ENCODE assay signal across 22 cellular contexts in the genomic region with DNA sequence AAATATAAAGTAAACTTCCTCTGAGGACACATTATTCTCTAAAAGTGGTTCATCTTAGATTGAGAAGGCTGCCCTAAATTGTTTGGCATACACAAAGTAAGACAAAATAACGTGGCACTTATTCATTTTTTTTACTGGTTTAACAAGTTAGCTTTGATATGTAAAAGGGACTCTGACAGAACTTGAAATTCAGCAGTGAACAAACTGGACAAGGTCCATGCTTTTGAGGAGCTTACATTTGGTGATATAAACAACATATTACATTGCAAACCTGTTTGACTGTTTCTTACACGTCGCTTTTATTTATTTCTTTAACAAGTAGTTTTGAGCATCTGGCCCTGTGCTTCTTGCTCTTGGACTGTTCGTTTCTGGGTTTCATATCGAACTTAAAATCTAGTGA.
"Had no signal": no experiment of that assay in that cellular context is flagged by ENCODE, and none has a peak within 500 bp of the region (broad histone marks: within the 10 kb centered on the region; RNA-seq: fewer than 3 reads in every experiment).

No MANE protein-coding gene starts in this region.

- H3K9me3 ChIP-seq: colonic mucosa, gastrocnemius medialis, lower lobe of right lung, mucosa of descending colon had no signal

- H3K4me1 ChIP-seq: colonic mucosa, esophagus squamous epithelium, gastrocnemius medialis, heart right ventricle, left lung, lower lobe of right lung had no signal

- H3K4me3 ChIP-seq: colonic mucosa, esophagus squamous epithelium, gastrocnemius medialis, heart right ventricle, left lung, lower lobe of right lung, mucosa of descending colon had no signal

- H3K27me3 ChIP-seq: colonic mucosa, esophagus squamous epithelium, gastrocnemius medialis, heart right ventricle, left lung had no signal

- ATAC-seq: effector memory CD8-positive, alpha-beta T cell; esophagus mucosa; gastrocnemius medialis; heart right ventricle; left cardiac atrium; left lung; left ventricle myocardium superior; lower lobe of right lung had no signal

- H3K36me3 ChIP-seq: colonic mucosa, esophagus squamous epithelium, gastrocnemius medialis, heart right ventricle, left lung, lower lobe of right lung had no signal

- DNase-seq: colonic mucosa; cortex of kidney; effector CD8-positive, alpha-beta T cell; effector memory CD8-positive, alpha-beta T cell; endodermal cell; erythroblast; esophagus squamous epithelium; foreskin fibroblast; foreskin melanocyte; gastrocnemius medialis; glutamatergic neuron; head of caudate nucleus; heart right ventricle; hippocampal formation; left cardiac atrium; left lung; left ventricle myocardium superior; lower lobe of right lung; mesenchymal stem cell; mucosa of descending colon had no signal

- H3K27ac ChIP-seq: colonic mucosa, epithelial cell of prostate, esophagus squamous epithelium, gastrocnemius medialis, heart right ventricle, left lung, lower lobe of right lung had no signal
